ENCODE assay signal across 21 cellular contexts in the genomic region with DNA sequence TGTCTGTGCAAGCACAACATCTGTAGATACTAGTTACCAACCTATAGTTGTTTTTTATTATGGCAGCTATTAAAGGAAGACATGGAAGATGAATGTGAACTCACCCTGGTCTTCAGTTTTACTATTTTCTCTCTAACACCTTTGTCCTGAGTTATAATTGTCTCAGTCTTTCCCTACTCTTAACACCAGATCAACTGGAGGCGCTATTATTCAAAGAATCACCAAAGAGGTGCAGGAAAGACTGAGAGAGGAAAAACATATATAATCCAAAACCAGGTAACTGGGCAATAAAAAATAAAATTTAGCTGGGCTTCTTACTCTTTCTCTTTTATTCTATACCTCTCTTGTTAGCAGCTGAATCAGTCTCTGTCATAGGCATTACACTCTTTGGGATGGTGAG.
"Had no signal": no experiment of that assay in that cellular context is flagged by ENCODE, and none has a peak within 500 bp of the region (broad histone marks: within the 10 kb centered on the region; RNA-seq: fewer than 3 reads in every experiment).

No MANE protein-coding gene starts in this region.

- FAIRE-seq: endothelial cell of umbilical vein had no signal

- DNase-seq: activated CD4-positive, alpha-beta T cell treated with anti-CD3 and anti-CD28 coated beads, Interleukin-2, amount 10 ng/mL, durations not matched to agents 7 days and 5 days; activated CD8-positive, alpha-beta memory T cell treated with anti-CD3 and anti-CD28 coated beads, Interleukin-2, amount 50 U/mL, for 4 hours; activated effector memory CD4-positive, alpha-beta T cell treated with Interleukin-2 at 50 U/mL for 16 hours; activated naive CD4-positive, alpha-beta T cell treated with anti-CD3 and anti-CD28 coated beads, Interleukin-2, amount 50 U/mL, for 16 hours; activated T-cell treated with anti-CD3 and anti-CD28 coated beads, Interleukin-2, amount 50 U/mL, for 4 hours; cerebellar nuclear complex; effector CD8-positive, alpha-beta T cell; esophagus squamous epithelium; islet precursor cell; left colon; lower lobe of right lung; nucleus accumbens; retina; stimulated activated CD4-positive, alpha-beta T cell treated with anti-CD3 and anti-CD28 coated beads, Interleukin-12 subunit alpha, Interleukin-12 subunit beta, amount 100 ng/mL, for 4 hours; stimulated activated CD4-positive, alpha-beta T cell treated with anti-CD3 and anti-CD28 coated beads, Interleukin-1b, Interleukin-23, amount 100 ng/mL, for 48 hours; stimulated activated naive CD4-positive, alpha-beta T cell treated with Interleukin-2 at 50 U/mL for 16 hours; T1000; thyroid gland had no signal

- H3K4me3 ChIP-seq: ascending aorta, esophagus squamous epithelium, lower lobe of right lung, thyroid gland had no signal

- ATAC-seq: activated CD4-positive, CD25-positive, alpha-beta regulatory T cell treated with anti-CD3 and anti-CD28 coated beads, Interleukin-2, amount 50 U/mL, for 24 hours; activated T-cell treated with anti-CD3 and anti-CD28 coated beads, Interleukin-2, amount 50 U/mL, for 4 hours; left colon; lower lobe of right lung had no signal
